8 cellular contexts compared by ENCODE assay signal in the genomic region with DNA sequence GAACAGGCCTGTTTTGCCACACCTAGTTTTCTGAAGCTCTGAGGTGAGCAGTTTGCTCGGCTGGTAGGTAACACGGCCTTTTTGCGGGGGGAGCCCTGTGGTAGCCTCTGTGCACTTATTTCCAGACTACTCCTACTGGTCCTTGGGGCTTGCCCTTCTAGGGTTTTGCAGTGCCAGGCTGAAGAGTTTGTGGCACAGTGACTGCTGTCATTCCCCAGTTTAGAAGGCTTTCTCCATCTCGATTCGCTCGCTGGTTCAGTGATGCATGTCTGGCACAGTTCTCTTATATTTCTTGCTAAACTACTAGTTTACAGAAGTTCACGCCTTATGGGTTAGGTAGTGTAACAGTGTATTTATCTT. TPM values are rescaled to one million over a fixed set of nuclear protein-coding genes. Genes with fewer than 3 reads are reported as not detected.
DNase-seq lines count a peak whose midpoint lies in the region; ATAC-seq and FAIRE-seq lines count a peak whose summit lies in the region.

No MANE protein-coding gene starts in this region.

- peaks cover 17% of the 10 kb centered on the region for H3K36me3 Mint-ChIP-seq in effector memory CD8-positive, alpha-beta T cell (ENCODE audit: insufficient read depth)

- H3K9me3 Mint-ChIP-seq in effector memory CD8-positive, alpha-beta T cell, result no peaks in the 10 kb centered on the region

- peak overlapping the region; percentile 97 to 98 for H3K27ac Mint-ChIP-seq in effector memory CD8-positive, alpha-beta T cell

- peak; percentile 5 for FAIRE-seq in GM18507 (lab: Jason Lieb, UNC)
- no peak for FAIRE-seq in frontal cortex (lab: Jason Lieb, UNC)

- in situ Hi-C loops in ACHN (cut with HindIII; ENCODE audit: low pct_ligation_motif_present, low pct_unique_long_range_greater_than_20kb, low sequenced_read_pairs), result no loop called here

- peaks cover 20 to 23% of the 10 kb centered on the region in 2 donors for H3K4me1 Mint-ChIP-seq in effector memory CD8-positive, alpha-beta T cell (ENCODE audit: low read depth in 2 of 2)

- H3K4me3 Mint-ChIP-seq in effector memory CD8-positive, alpha-beta T cell, result peak overlapping the region; percentile 93 to 98

- H3K27me3 Mint-ChIP-seq in effector memory CD8-positive, alpha-beta T cell, result no peaks in the 10 kb centered on the region

- ATAC-seq in effector memory CD8-positive, alpha-beta T cell (replicated peaks), result no peak
- no peak for ATAC-seq in HG03571 (IDR thresholded peaks at IDR 0.05; ENCODE audit: unreplicated experiment)
- ATAC-seq in GM18907 (IDR thresholded peaks at IDR 0.05; ENCODE audit: unreplicated experiment), result no peak

- peak; percentile 39 for DNase-seq in ACHN
- DNase-seq in GM18507 (ENCODE audit: extremely low spot score, insufficient read length, low read depth), result no peak
- peak; percentile 53 for DNase-seq in SW480 (ENCODE audit: low spot score)
- DNase-seq in effector memory CD8-positive, alpha-beta T cell, result peak; percentile 9 to 23 (median 18)
- DNase-seq in occipital lobe (lab: John Stamatoyannopoulos, UW), result peak; percentile 0
- DNase-seq in frontal cortex (ENCODE audit: low spot score in 2 of 2), result no peak

RNA-seq across cellular contexts. Expression of a gene that starts 0.7 kb away (rescaled TPM):
- total RNA-seq in occipital lobe (11.2 TPM), frontal cortex (11.0 TPM)

RNA-seq across cellular contexts. Expression of a gene that starts 57.1 kb away (rescaled TPM):
- total RNA-seq in occipital lobe (43.5 TPM), frontal cortex (35.5 TPM)

Comparison
In these comparisons a context has a peak if more than half of its experiments do, and no peak if none do; other contexts are left out.
1. DNase-seq: peak in ACHN (single experiment), SW480 (single experiment), effector memory CD8-positive, alpha-beta T cell (3 of 3) and occipital lobe (single experiment); none in GM18507 (single experiment) and frontal cortex (0 of 2).